14 cellular contexts compared by ENCODE assay signal in the genomic region with DNA sequence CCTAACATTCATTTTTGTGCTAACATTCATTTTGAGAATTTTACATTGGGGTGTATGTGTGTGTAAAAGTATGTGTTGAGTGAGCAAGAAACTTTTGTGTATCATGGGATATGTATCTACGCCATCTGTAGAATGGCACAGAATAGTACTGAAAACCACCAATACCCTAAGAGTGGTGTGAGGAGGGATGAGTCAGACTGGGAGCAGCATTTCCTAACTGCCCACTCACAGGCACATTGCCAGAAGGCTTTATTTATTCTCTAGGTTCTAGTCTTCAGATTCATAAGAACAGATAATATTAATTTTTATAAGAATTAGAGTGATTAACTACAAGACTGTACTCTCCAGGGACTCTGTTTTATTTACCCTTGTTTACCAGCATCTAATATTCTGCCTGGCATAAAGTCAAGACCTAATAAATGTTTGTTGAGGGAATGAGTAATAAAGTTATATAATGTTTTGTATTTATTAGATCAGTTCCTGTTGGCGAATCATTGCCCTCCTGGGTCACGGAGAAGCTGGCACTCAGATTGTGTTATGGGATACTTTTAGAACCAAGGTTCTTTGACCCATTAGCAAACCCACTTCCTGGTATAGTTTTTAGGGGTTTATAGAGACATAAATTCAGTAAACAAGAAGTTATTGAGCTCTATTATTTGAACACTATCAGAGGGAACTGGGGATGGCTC.
DNase-seq lines count a peak whose midpoint lies in the region; TF ChIP-seq lines count a peak whose summit lies in the region.
"Had no signal": no experiment of that assay in that cellular context is flagged by ENCODE, and none has a peak within 500 bp of the region (broad histone marks: within the 10 kb centered on the region; RNA-seq: fewer than 3 reads in every experiment).

No MANE protein-coding gene starts in this region.

- H3K4me3 ChIP-seq in fibroblast of pulmonary artery (replicated peaks; ENCODE audit: low read depth, low read length): no peak overlapping the region
- no peak overlapping the region for H3K4me3 ChIP-seq in Karpas-422 (ENCODE audit: low read length)

- no peaks in the 10 kb centered on the region for H4K20me1 ChIP-seq in Karpas-422 (ENCODE audit: insufficient read depth, low read depth, low read length)

- no peaks in the 10 kb centered on the region for H3K27me3 ChIP-seq in Karpas-422 (ENCODE audit: low read length)

- H3K9me2 ChIP-seq in Karpas-422 (replicated peaks; ENCODE audit: insufficient read depth, low read length): 0 out of 2 replicates have a peak, but pooled peaks cover 5% of the 10 kb centered on the region

- peak; percentile 91 for DNase-seq in A172 (ENCODE audit: low spot score)
- peak; percentile 76 for DNase-seq in H4 (ENCODE audit: low spot score)
- DNase-seq in RPMI7951 (ENCODE audit: low read depth): peak; percentile 55
- peak; percentile 77 for DNase-seq in fibroblast of pulmonary artery (ENCODE audit: low read depth)
- no peak for DNase-seq in globus pallidus (ENCODE audit: low spot score)
- DNase-seq in Karpas-422: no peak
- no peak for DNase-seq in SKM-1 treated with dmso at 0.1 percent for 144 hours (lab: John Stamatoyannopoulos, UW; ENCODE audit: unreplicated experiment)
- DNase-seq in stimulated activated CD4-positive, alpha-beta T cell treated with anti-CD3 and anti-CD28 coated beads, Interleukin-4, amount 100 ng/mL, for 24 hours: no peak
- DNase-seq: activated CD4-positive, alpha-beta memory T cell treated with anti-CD3 and anti-CD28 coated beads, Interleukin-2, amount 10 ng/mL, durations not matched to agents 7 days and 5 days; activated naive CD8-positive, alpha-beta T cell treated with anti-CD3 and anti-CD28 coated beads, Interleukin-2, amount 10 ng/mL, durations not matched to agents 7 days and 5 days; effector CD4-positive, alpha-beta T cell; naive thymus-derived CD8-positive, alpha-beta T cell; NCI-H69; stimulated activated CD4-positive, alpha-beta T cell treated with anti-CD3 and anti-CD28 coated beads, Interleukin-12 subunit alpha, Interleukin-12 subunit beta, amount 100 ng/mL, for 4 hours had no signal

- no peaks in the 10 kb centered on the region for H3K79me2 ChIP-seq in Karpas-422 (ENCODE audit: low read length)

- peaks cover 6% of the 10 kb centered on the region for H3K4me1 ChIP-seq in Karpas-422 (ENCODE audit: low read length)

- H3K9ac ChIP-seq in Karpas-422 (ENCODE audit: low read length): no peak overlapping the region

- H3K4me2 ChIP-seq in Karpas-422 (ENCODE audit: low read depth, low read length, poor library complexity, severe bottlenecking): no peak overlapping the region

- no peak overlapping the region for H2AFZ ChIP-seq in Karpas-422 (ENCODE audit: low read length)

- no peak overlapping the region for H3K27ac ChIP-seq in Karpas-422 (ENCODE audit: low read length)

- H3K9me3 ChIP-seq in Karpas-422 (ENCODE audit: low read length): no peaks in the 10 kb centered on the region

- H3K36me3 ChIP-seq in Karpas-422 (ENCODE audit: insufficient read depth, low read length): no peaks in the 10 kb centered on the region

- no peak for TF ChIP-seq CTCF in fibroblast of pulmonary artery (IDR thresholded peaks at IDR 0.05; ENCODE audit: low read length, missing control alignments)

Comparison
In these comparisons a context has a peak if more than half of its experiments do, and no peak if none do; other contexts are left out.
1. DNase-seq: peak in A172 (single experiment), H4 (single experiment), RPMI7951 (single experiment) and fibroblast of pulmonary artery (single experiment); none in globus pallidus (single experiment), Karpas-422 (single experiment), SKM-1 treated with dmso at 0.1 percent for 144 hours (single experiment) and stimulated activated CD4-positive, alpha-beta T cell treated with anti-CD3 and anti-CD28 coated beads, Interleukin-4, amount 100 ng/mL, for 24 hours (single experiment).